In genomic region chr20:62627901-62628612, GRCh38 we compare ENCODE assay signal across 1 cellular context.
TF ChIP-seq lines count a peak whose summit lies in the region.

No MANE protein-coding gene starts in this region.

TF ChIP-seq in HepG2, 621 proteins besides CTCF, POLR2A, EP300 and RAD21 (continued from another document):
- TF ChIP-seq TBX2 (CRISPR knock-in tag; IDR thresholded peaks at IDR 0.05; ENCODE audit: borderline replicate concordance) (peak; percentile 52; the same call in 1 of the 2 replicates), ZNF274 (CRISPR knock-in tag; IDR thresholded peaks at IDR 0.05) (no peak), HMG20A (CRISPR knock-in tag; IDR thresholded peaks at IDR 0.05; ENCODE audit: borderline replicate concordance) (0 out of 2 replicates have a peak, but pooled peaks have one; percentile 4), REPIN1 (CRISPR knock-in tag; IDR thresholded peaks at IDR 0.05; ENCODE audit: borderline replicate concordance, low read depth) (no peak), TSC22D2 (CRISPR knock-in tag; IDR thresholded peaks at IDR 0.05; ENCODE audit: borderline replicate concordance) (no peak)
